8 cellular contexts compared by ENCODE assay signal in genomic region chr10:68231106-68231901, GRCh38. TPM values are rescaled to one million over a fixed set of nuclear protein-coding genes. Genes with fewer than 3 reads are reported as not detected.
DNase-seq lines count a peak whose midpoint lies in the region; ATAC-seq and TF ChIP-seq lines count a peak whose summit lies in the region.

No MANE protein-coding gene starts in this region.

- TF ChIP-seq CTCF in activated B cell treated with CpG ODN at 0.5 μM for 24 hours (IDR thresholded peaks at IDR 0.05), result no peak
- no peak for TF ChIP-seq CTCF in lower lobe of right lung (IDR thresholded peaks at IDR 0.05)

- H3K4me3 Mint-ChIP-seq in activated B cell treated with CpG ODN at 0.5 μM for 24 hours, result peak overlapping the region; percentile 81

- DNase-seq in activated CD4-positive, alpha-beta T cell treated with anti-CD3 and anti-CD28 coated beads for 24 hours (ENCODE audit: low read depth in 2 of 2), result peak; percentile 4 to 15
- DNase-seq in activated CD4-positive, alpha-beta T cell treated with anti-CD3 and anti-CD28 coated beads for 4 hours, result no peak
- DNase-seq in NCI-H1105 treated with DMSO at 0.1 percent for 48 hours (lab: John Stamatoyannopoulos, UW) (peak; percentile 60), activated B cell treated with CpG ODN at 0.5 μM for 24 hours (peak; percentile 46), lower lobe of right lung (peak; percentile 65)
- DNase-seq in stimulated activated CD4-positive, alpha-beta T cell treated with anti-CD3 and anti-CD28 coated beads, Interleukin-4, amount 100 ng/mL, for 48 hours (ENCODE audit: low read depth in 2 of 2), result peak; percentile 19

- H3K27ac ChIP-seq in ectodermal cell (ENCODE audit: insufficient read depth, low read depth, low read length, poor library complexity, severe bottlenecking) (no peak overlapping the region), lower lobe of right lung (peak overlapping the region; percentile 46)

- H3K27me3 ChIP-seq in ectodermal cell (ENCODE audit: control insufficient read depth, insufficient read depth, low read length, poor library complexity, severe bottlenecking), result peaks cover 48% of the 10 kb centered on the region
- peaks cover 10% of the 10 kb centered on the region for H3K27me3 ChIP-seq in lower lobe of right lung (ENCODE audit: low read depth)

- WGBS in ectodermal cell, 2 experiments, result 1% methylated on average over 83 of the region's 83 CpGs

- peaks cover 8% of the 10 kb centered on the region for H3K4me1 Mint-ChIP-seq in activated B cell treated with CpG ODN at 0.5 μM for 24 hours

- no peak overlapping the region for H3K27ac Mint-ChIP-seq in activated B cell treated with CpG ODN at 0.5 μM for 24 hours

- H3K36me3 ChIP-seq in ectodermal cell (ENCODE audit: control insufficient read depth, insufficient read depth, low read length) (no peaks in the 10 kb centered on the region), lower lobe of right lung (no peaks in the 10 kb centered on the region)

- H3K36me3 Mint-ChIP-seq in activated B cell treated with CpG ODN at 0.5 μM for 24 hours (ENCODE audit: low read depth), result no peaks in the 10 kb centered on the region

- CTCF ChIA-PET in activated B cell treated with CpG ODN at 0.5 μM for 24 hours (lab: Charles Lee), result interaction anchor here (0.7 to 2.8 kb wide), 3 partner anchors 19 to 117 kb away, joined by 3 to 24 read pairs (median 4); no protein-coding TSS in a partner anchor

- no peaks in the 10 kb centered on the region for H3K9me3 Mint-ChIP-seq in activated B cell treated with CpG ODN at 0.5 μM for 24 hours

- ATAC-seq in HG02798 (IDR thresholded peaks at IDR 0.05; ENCODE audit: poor library complexity, unreplicated experiment), result peak; percentile 94
- peak; percentile 85 for ATAC-seq in activated B cell treated with CpG ODN at 0.5 μM for 24 hours (ENCODE audit: low read depth)
- peak; percentile 97 to 99 for ATAC-seq in lower lobe of right lung

- H3K9me3 ChIP-seq in ectodermal cell (ENCODE audit: control insufficient read depth, low read length) (no peaks in the 10 kb centered on the region), lower lobe of right lung (no peaks in the 10 kb centered on the region)

- H3K4me3 ChIP-seq in ectodermal cell (ENCODE audit: insufficient read depth, low read depth, low read length) (peak overlapping the region; percentile 50), lower lobe of right lung (peak overlapping the region; percentile 70)

- H3K27me3 Mint-ChIP-seq in activated B cell treated with CpG ODN at 0.5 μM for 24 hours, result peaks cover 38% of the 10 kb centered on the region

- POLR2A ChIA-PET in activated B cell treated with CpG ODN at 0.5 μM for 24 hours (lab: Charles Lee), result interaction anchor here (1.2 kb wide), 1 partner anchor 100 kb away, joined by 5 read pairs; the partner anchor contains the start of gene HNRNPH3

- H3K4me1 ChIP-seq in ectodermal cell (ENCODE audit: control insufficient read depth, insufficient read depth, low read length) (peaks cover 6% of the 10 kb centered on the region), lower lobe of right lung (peaks cover 10% of the 10 kb centered on the region)

- intact Hi-C loops in activated B cell treated with CpG ODN at 0.5 μM for 24 hours (cut with micrococcal nuclease), result loop anchor here (1.0 to 5.0 kb wide), 2 partner anchors 71 to 100 kb away; no protein-coding TSS in a partner anchor
- intact Hi-C loops in lower lobe of right lung (cut with DNase I), result no loop called here

RNA-seq across cellular contexts. Expression of gene ATOH7, which starts 0.6 kb away (rescaled TPM):
- total RNA-seq in activated B cell treated with CpG ODN at 0.5 μM for 24 hours (not detected in 2 replicates), lower lobe of right lung (not detected)
- not detected for polyA plus RNA-seq in ectodermal cell (2013, experiment 1 of 4)
- polyA plus RNA-seq in ectodermal cell (2013, experiment 2 of 4), result 0.34 TPM
- polyA plus RNA-seq in ectodermal cell (2013, experiment 3 of 4), result 0.37 TPM
- 0.41 TPM for polyA plus RNA-seq in ectodermal cell (2013, experiment 4 of 4)

Comparison
In these comparisons a context has a peak if more than half of its experiments do, and no peak if none do; other contexts are left out.
1. DNase-seq: peak in activated CD4-positive, alpha-beta T cell treated with anti-CD3 and anti-CD28 coated beads for 24 hours (2 of 2), NCI-H1105 treated with DMSO at 0.1 percent for 48 hours (single experiment), activated B cell treated with CpG ODN at 0.5 μM for 24 hours (single experiment), lower lobe of right lung (single experiment) and stimulated activated CD4-positive, alpha-beta T cell treated with anti-CD3 and anti-CD28 coated beads, Interleukin-4, amount 100 ng/mL, for 48 hours (2 of 2); none in activated CD4-positive, alpha-beta T cell treated with anti-CD3 and anti-CD28 coated beads for 4 hours (0 of 2).
2. Peak in every context shown above with its lines, with median percentiles within 50 percentile points of each other: ATAC-seq.